8 cellular contexts compared by ENCODE assay signal in the genomic region with DNA sequence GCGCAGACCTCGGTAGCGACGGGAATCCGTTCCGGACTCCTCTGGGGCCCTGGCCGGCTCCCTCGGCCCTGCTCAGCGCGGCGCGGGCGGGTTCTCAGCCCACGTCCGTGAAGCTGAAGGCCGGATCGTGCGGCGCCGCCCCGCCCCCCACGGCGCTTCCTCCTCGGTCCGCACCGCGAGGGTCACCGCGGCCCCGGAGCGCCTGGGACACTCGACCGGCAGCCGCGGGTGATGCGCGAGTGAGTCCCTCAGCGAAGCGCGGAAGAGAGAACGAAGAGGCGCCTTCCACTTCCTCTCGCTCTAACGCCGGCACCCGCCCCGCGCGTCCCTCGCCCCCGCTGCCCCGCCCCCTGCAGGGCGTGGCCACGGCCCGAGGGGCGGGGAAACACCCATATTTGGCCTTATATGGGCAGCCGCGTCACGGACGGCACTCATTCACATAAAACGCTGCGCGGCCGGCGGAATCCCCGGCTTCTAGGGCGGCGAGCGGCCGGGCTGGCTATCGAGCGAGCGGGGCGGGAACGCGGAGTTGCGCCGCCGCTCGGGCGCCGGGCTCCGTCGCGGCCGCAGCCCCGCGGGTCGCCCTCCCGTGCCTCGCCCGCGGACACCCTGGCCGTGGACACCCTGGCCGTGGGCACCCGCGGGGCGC. TPM values are rescaled to one million over a fixed set of nuclear protein-coding genes. Genes with fewer than 3 reads are reported as not detected.
DNase-seq lines count a peak whose midpoint lies in the region; ATAC-seq and TF ChIP-seq lines count a peak whose summit lies in the region.

A gene with protein sequence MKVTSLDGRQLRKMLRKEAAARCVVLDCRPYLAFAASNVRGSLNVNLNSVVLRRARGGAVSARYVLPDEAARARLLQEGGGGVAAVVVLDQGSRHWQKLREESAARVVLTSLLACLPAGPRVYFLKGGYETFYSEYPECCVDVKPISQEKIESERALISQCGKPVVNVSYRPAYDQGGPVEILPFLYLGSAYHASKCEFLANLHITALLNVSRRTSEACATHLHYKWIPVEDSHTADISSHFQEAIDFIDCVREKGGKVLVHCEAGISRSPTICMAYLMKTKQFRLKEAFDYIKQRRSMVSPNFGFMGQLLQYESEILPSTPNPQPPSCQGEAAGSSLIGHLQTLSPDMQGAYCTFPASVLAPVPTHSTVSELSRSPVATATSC (plus strand): TSS at position 470 of the 649 bp plus-strand sequence. CDS start 215 bp downstream, outside the sequence.

- peak within 1 kb of the TSS; percentile 99 for H3K4me3 Mint-ChIP-seq in activated T-cell treated with anti-CD3 and anti-CD28 coated beads, Interleukin-2, amount 50 U/mL, for 4 hours

- under 1% methylated on average over 98 of the region's 98 CpGs for WGBS in HUES64
- WGBS in esophagus, 2 donors = 0% methylated on average over 48 to 98 of the region's 98 CpGs

- peaks cover 50% of the 10 kb centered on the region for H3K4me1 ChIP-seq in HUES64 (ENCODE audit: insufficient read depth, low read length)
- peaks cover 3 to 14% of the 10 kb centered on the region in 2 donors for H3K4me1 ChIP-seq in esophagus (ENCODE audit: control insufficient read depth in 2 of 2, insufficient read depth in 2 of 2, low read length in 1 of 2)
- H3K4me1 ChIP-seq in muscle layer of colon (ENCODE audit: insufficient read depth, low read length) = peaks cover 52% of the 10 kb centered on the region

- peaks cover 50% of the 10 kb centered on the region for H3K4me1 Mint-ChIP-seq in activated T-cell treated with anti-CD3 and anti-CD28 coated beads, Interleukin-2, amount 50 U/mL, for 4 hours (ENCODE audit: low read depth)

- H3K36me3 Mint-ChIP-seq in activated T-cell treated with anti-CD3 and anti-CD28 coated beads, Interleukin-2, amount 50 U/mL, for 4 hours (ENCODE audit: insufficient read depth) = peaks cover 28% of the 10 kb centered on the region

- H3K27ac ChIP-seq in HUES64 (ENCODE audit: low read depth, low read length) = peak within 1 kb of the TSS; percentile 73
- H3K27ac ChIP-seq in esophagus (ENCODE audit: low read depth in 2 of 2, low read length in 1 of 2) = peak within 1 kb of the TSS; percentile 92 to 94
- H3K27ac ChIP-seq in muscle layer of colon (ENCODE audit: low read depth, low read length) = peak within 1 kb of the TSS; percentile 91

- no peaks in the 10 kb centered on the region for H3K27me3 Mint-ChIP-seq in activated T-cell treated with anti-CD3 and anti-CD28 coated beads, Interleukin-2, amount 50 U/mL, for 4 hours (ENCODE audit: low read depth)

- H3K4me3 ChIP-seq in HUES64 (ENCODE audit: low read length) (peak within 1 kb of the TSS; percentile 86), esophagus (ENCODE audit: low read depth in 1 of 2, low read length in 2 of 2) (peak within 1 kb of the TSS; percentile 80 to 91), muscle layer of colon (ENCODE audit: low read depth in 1 of 2, low read length in 2 of 2) (peak within 1 kb of the TSS; percentile 68 to 80)

- DNase-seq in DMS153 (lab: John Stamatoyannopoulos, UW) = peak; percentile 91
- peak; percentile 95 for DNase-seq in activated T-cell treated with anti-CD3 and anti-CD28 coated beads, Interleukin-2, amount 50 U/mL, for 4 hours
- peak; percentile 93 to 96 for DNase-seq in stimulated activated CD8-positive, alpha-beta memory T cell treated with anti-CD3 and anti-CD28 coated beads, Interleukin-7, amount 100 ng/mL, for 1 hour (ENCODE audit: low read depth in 2 of 2)

- ATAC-seq in GM21447 (IDR thresholded peaks at IDR 0.05; ENCODE audit: unreplicated experiment) = peak; percentile 49
- peak; percentile 73 to 78 for ATAC-seq in activated T-cell treated with anti-CD3 and anti-CD28 coated beads, Interleukin-2, amount 50 U/mL, for 4 hours

- H3K9ac ChIP-seq in HUES64 (ENCODE audit: low read depth, low read length) (peak within 1 kb of the TSS; percentile 75), muscle layer of colon (ENCODE audit: low read length) (peak within 1 kb of the TSS; percentile 55)

- no peaks in the 10 kb centered on the region for H3K9me3 Mint-ChIP-seq in activated T-cell treated with anti-CD3 and anti-CD28 coated beads, Interleukin-2, amount 50 U/mL, for 4 hours

- H3K36me3 ChIP-seq in HUES64 (ENCODE audit: insufficient read depth, low read length) (peaks cover 2% of the 10 kb centered on the region; the same call in 1 of the 2 replicates), esophagus (ENCODE audit: control insufficient read depth in 2 of 2, insufficient read depth in 2 of 2, low read length in 1 of 2) (no peaks in the 10 kb centered on the region), muscle layer of colon (ENCODE audit: insufficient read depth, low read length) (no peaks in the 10 kb centered on the region)

- H3K27me3 ChIP-seq in HUES64 (ENCODE audit: insufficient read depth, low read length) (peaks cover 39% of the 10 kb centered on the region), esophagus (ENCODE audit: control insufficient read depth in 1 of 2, insufficient read depth in 2 of 2, low read length in 2 of 2) (no peaks in the 10 kb centered on the region), muscle layer of colon (ENCODE audit: control insufficient read depth in 1 of 2, insufficient read depth in 2 of 2, low read length in 2 of 2) (no peaks in the 10 kb centered on the region)

- no peaks in the 10 kb centered on the region for H3K9me3 ChIP-seq in HUES64 (ENCODE audit: insufficient read depth, low read depth, low read length)
- H3K9me3 ChIP-seq in esophagus (ENCODE audit: control insufficient read depth in 2 of 2, insufficient read depth in 1 of 2, low read depth in 1 of 2, low read length in 1 of 2) = no peaks in the 10 kb centered on the region
- no peaks in the 10 kb centered on the region for H3K9me3 ChIP-seq in muscle layer of colon (ENCODE audit: low read length)

TF ChIP-seq in PFSK-1, 5 proteins besides CTCF, POLR2A, EP300 and RAD21:
- TF ChIP-seq TAF1 (IDR thresholded peaks at IDR 0.05; ENCODE audit: borderline replicate concordance, insufficient read depth, low read length) (0 out of 2 replicates have a peak, but pooled peaks have one; percentile 34), POLR2AphosphoS5 (IDR thresholded peaks at IDR 0.05; ENCODE audit: low read depth, low read length) (no peak), FOXP2 (optimal IDR thresholded peaks at IDR 0.05; ENCODE audit: borderline replicate concordance, extremely low read depth, extremely low read length, insufficient read depth) (peak; percentile 61), SIN3A (IDR thresholded peaks at IDR 0.05; ENCODE audit: borderline replicate concordance, insufficient read depth, low read length) (no peak)
- TF ChIP-seq, protein P1, sequence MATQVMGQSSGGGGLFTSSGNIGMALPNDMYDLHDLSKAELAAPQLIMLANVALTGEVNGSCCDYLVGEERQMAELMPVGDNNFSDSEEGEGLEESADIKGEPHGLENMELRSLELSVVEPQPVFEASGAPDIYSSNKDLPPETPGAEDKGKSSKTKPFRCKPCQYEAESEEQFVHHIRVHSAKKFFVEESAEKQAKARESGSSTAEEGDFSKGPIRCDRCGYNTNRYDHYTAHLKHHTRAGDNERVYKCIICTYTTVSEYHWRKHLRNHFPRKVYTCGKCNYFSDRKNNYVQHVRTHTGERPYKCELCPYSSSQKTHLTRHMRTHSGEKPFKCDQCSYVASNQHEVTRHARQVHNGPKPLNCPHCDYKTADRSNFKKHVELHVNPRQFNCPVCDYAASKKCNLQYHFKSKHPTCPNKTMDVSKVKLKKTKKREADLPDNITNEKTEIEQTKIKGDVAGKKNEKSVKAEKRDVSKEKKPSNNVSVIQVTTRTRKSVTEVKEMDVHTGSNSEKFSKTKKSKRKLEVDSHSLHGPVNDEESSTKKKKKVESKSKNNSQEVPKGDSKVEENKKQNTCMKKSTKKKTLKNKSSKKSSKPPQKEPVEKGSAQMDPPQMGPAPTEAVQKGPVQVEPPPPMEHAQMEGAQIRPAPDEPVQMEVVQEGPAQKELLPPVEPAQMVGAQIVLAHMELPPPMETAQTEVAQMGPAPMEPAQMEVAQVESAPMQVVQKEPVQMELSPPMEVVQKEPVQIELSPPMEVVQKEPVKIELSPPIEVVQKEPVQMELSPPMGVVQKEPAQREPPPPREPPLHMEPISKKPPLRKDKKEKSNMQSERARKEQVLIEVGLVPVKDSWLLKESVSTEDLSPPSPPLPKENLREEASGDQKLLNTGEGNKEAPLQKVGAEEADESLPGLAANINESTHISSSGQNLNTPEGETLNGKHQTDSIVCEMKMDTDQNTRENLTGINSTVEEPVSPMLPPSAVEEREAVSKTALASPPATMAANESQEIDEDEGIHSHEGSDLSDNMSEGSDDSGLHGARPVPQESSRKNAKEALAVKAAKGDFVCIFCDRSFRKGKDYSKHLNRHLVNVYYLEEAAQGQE (IDR thresholded peaks at IDR 0.05; ENCODE audit: insufficient read depth in 1 of 2, low read depth in 2 of 2, low read length in 2 of 2) = 0 out of 4 replicates have a peak, but pooled peaks of 1 of the 2 experiments have one; percentile 6

RNA-seq across cellular contexts. Expression of the gene that starts here (rescaled TPM):
- 22.3 TPM for polyA plus RNA-seq in HUES64 (2013, experiment 1 of 2)
- polyA plus RNA-seq in HUES64 (2013, experiment 2 of 2) = 21.0 TPM
- polyA plus RNA-seq in PFSK-1 (2012; ENCODE audit: insufficient read length, low read depth) = 22.5 TPM
- 10 to 100 TPM; 33.5 to 57.1 (median 56.5) TPM for total RNA-seq in activated T-cell treated with anti-CD3 and anti-CD28 coated beads, Interleukin-2, amount 50 U/mL, for 4 hours
- 100 to 1,000 TPM in 1 of 2 donors, 10 to 100 TPM in 1; 33.8 to 107 TPM for polyA plus RNA-seq in esophagus

Comparison
In these comparisons a context has a peak if more than half of its experiments do, and no peak if none do; other contexts are left out.
1. Peak in every context shown above with its lines: DNase-seq, ATAC-seq, H3K4me3 ChIP-seq and H3K27ac ChIP-seq.